ENCODE assay signal across 1 cellular context in genomic region chr2:37201208-37201607, GRCh38.
TF ChIP-seq lines count a peak whose summit lies in the region.

No MANE protein-coding gene starts in this region.

TF ChIP-seq in HepG2, 621 proteins besides CTCF, POLR2A, EP300 and RAD21:
- TF ChIP-seq PHF21A (CRISPR knock-in tag; IDR thresholded peaks at IDR 0.05) (no peak), LBX2 (CRISPR knock-in tag; IDR thresholded peaks at IDR 0.05; ENCODE audit: borderline replicate concordance) (no peak), RCOR2 (CRISPR knock-in tag; IDR thresholded peaks at IDR 0.05) (no peak), ATF7 (IDR thresholded peaks at IDR 0.05) (peak; percentile 76), ATF7 (CRISPR knock-in tag; IDR thresholded peaks at IDR 0.05) (no peak)
TF ChIP-seq in HepG2: peak in this region for 1.
